28 cellular contexts compared by ENCODE assay signal in genomic region chr18:70227438-70227837, GRCh38.
"Had no signal": no experiment of that assay in that cellular context is flagged by ENCODE, and none has a peak within 500 bp of the region (broad histone marks: within the 10 kb centered on the region; RNA-seq: fewer than 3 reads in every experiment).

No MANE protein-coding gene starts in this region.

- FAIRE-seq: islet of Langerhans, kidney, urothelium cell line had no signal

- H3K27me3 ChIP-seq: left lung, right atrium auricular region, suprapubic skin, tibial artery, upper lobe of right lung had no signal

- H3K36me3 ChIP-seq: left lung, lower lobe of right lung, right atrium auricular region, suprapubic skin, thoracic aorta, upper lobe of right lung had no signal

- DNase-seq: hypothalamus; immature natural killer cell; kidney; left colon; left lung; lower lobe of right lung; mammary epithelial cell; mesenchymal stem cell; naive thymus-derived CD8-positive, alpha-beta T cell; occipital lobe; psoas muscle; stimulated activated CD4-positive, alpha-beta T cell treated with anti-CD3 and anti-CD28 coated beads, Interleukin-12 subunit alpha, Interleukin-12 subunit beta, amount 100 ng/mL, for 4 hours; stimulated activated CD4-positive, alpha-beta T cell treated with anti-CD3 and anti-CD28 coated beads, Interleukin-15, amount 100 ng/mL, for 24 hours; stimulated activated CD4-positive, alpha-beta T cell treated with anti-CD3 and anti-CD28 coated beads, Interleukin-2, amount 100 ng/mL, for 24 hours; stimulated activated CD4-positive, alpha-beta T cell treated with anti-CD3 and anti-CD28 coated beads, Interleukin-4, amount 100 ng/mL, for 24 hours; stimulated activated naive CD4-positive, alpha-beta T cell; tibial artery; trophoblast cell; upper lobe of right lung had no signal

- H2AFZ ChIP-seq: parathyroid adenoma had no signal

- H3K27ac ChIP-seq: left lung, lower lobe of right lung, parathyroid adenoma, psoas muscle, right atrium auricular region, skin epidermis, suprapubic skin, thoracic aorta, tibial artery, upper lobe of right lung had no signal

- H3K9ac ChIP-seq: parathyroid adenoma had no signal

- H3K4me3 ChIP-seq: left lung, lower lobe of right lung, psoas muscle, right atrium auricular region, skin epidermis, suprapubic skin, thoracic aorta, tibial artery, upper lobe of right lung had no signal

- H3K9me3 ChIP-seq: upper lobe of right lung had no signal

- H3K4me1 ChIP-seq: left lung, lower lobe of right lung, parathyroid adenoma, psoas muscle, right atrium auricular region, suprapubic skin, tibial artery, upper lobe of right lung had no signal

- H3K79me2 ChIP-seq: parathyroid adenoma had no signal

- ATAC-seq: left colon; left lung; lower lobe of right lung; naive thymus-derived CD8-positive, alpha-beta T cell; psoas muscle; sciatic nerve; stimulated activated effector memory CD8-positive, alpha-beta T cell treated with anti-CD3 and anti-CD28 coated beads, Interleukin-12 subunit alpha, Interleukin-12 subunit beta, amount 100 ng/mL, for 72 hours; upper lobe of right lung had no signal
